Comparison of ENCODE assay signal across 15 cellular contexts in the genomic region with DNA sequence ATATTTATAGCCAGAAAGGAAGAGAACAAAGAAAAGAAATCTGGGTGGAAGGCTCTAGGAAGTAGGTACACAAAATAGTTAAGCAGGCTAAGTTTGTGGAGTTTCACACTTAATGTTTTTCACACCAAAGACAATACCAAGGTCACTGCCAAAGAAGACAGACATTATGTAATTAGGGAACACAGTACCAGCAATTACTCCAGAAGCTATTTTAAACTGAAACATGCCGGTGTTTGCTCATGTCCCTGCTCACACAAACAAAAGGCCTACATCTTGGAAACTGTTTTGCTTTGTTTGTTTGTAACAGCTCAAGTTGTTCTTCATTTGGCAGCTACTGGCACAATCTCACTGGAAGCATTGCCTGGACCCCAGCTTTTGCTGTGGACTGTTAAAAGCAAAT.
DNase-seq lines count a peak whose midpoint lies in the region; TF ChIP-seq lines count a peak whose summit lies in the region.
"Had no signal": no experiment of that assay in that cellular context is flagged by ENCODE, and none has a peak within 500 bp of the region (broad histone marks: within the 10 kb centered on the region; RNA-seq: fewer than 3 reads in every experiment).

No MANE protein-coding gene starts in this region.

- TF ChIP-seq EP300 in ovary (IDR thresholded peaks at IDR 0.05) = no peak

- H3K36me3 ChIP-seq in ovary = no peaks in the 10 kb centered on the region

- H3K27me3 ChIP-seq in ovary = no peaks in the 10 kb centered on the region

- DNase-seq in NCI-H1105 treated with DMSO at 0.1 percent for 48 hours (lab: John Stamatoyannopoulos, UW) (peak; percentile 19), NCI-H1105 (lab: John Stamatoyannopoulos, UW) (no peak), NCI-H345 (lab: John Stamatoyannopoulos, UW) (peak; percentile 14), NCI-H345 treated with DMSO at 0.1 percent for 48 hours (lab: John Stamatoyannopoulos, UW; ENCODE audit: unreplicated experiment) (no peak), NCI-H748 (lab: John Stamatoyannopoulos, UW; ENCODE audit: unreplicated experiment) (peak; percentile 72), cerebellar cortex (ENCODE audit: low spot score) (peak; percentile 2), ovary (no peak)
- DNase-seq: 8988T; AML-193; C1 segment of cervical spinal cord; CD4-positive, alpha-beta T cell; DMS79; HCEC 1CT; HFFc6 had no signal

- WGBS in ovary, 3 donors = 29 to 68% (median 32%) methylated on average over 1 of the region's 1 CpG

- no peaks in the 10 kb centered on the region for H3K9me3 ChIP-seq in ovary

- H3K4me3 ChIP-seq in ovary = no peak overlapping the region
- H3K4me3 ChIP-seq: GM12878 had no signal

- no peak for TF ChIP-seq CTCF in ovary (IDR thresholded peaks at IDR 0.05)

- intact Hi-C loops in ovary (cut with DNase I) = no loop called here

- H3K4me1 ChIP-seq in ovary (ENCODE audit: insufficient read depth) = no peaks in the 10 kb centered on the region

- TF ChIP-seq POLR2A in ovary (IDR thresholded peaks at IDR 0.05) = no peak

- no peak overlapping the region for H3K27ac ChIP-seq in ovary

Comparison
In these comparisons a context has a peak if more than half of its experiments do, and no peak if none do; other contexts are left out.
1. DNase-seq: peak in NCI-H1105 treated with DMSO at 0.1 percent for 48 hours (single experiment), NCI-H345 (single experiment), NCI-H748 (single experiment) and cerebellar cortex (single experiment); none in NCI-H1105 (single experiment), NCI-H345 treated with DMSO at 0.1 percent for 48 hours (single experiment) and ovary (0 of 5).